ENCODE assay signal across 8 cellular contexts in the genomic region with DNA sequence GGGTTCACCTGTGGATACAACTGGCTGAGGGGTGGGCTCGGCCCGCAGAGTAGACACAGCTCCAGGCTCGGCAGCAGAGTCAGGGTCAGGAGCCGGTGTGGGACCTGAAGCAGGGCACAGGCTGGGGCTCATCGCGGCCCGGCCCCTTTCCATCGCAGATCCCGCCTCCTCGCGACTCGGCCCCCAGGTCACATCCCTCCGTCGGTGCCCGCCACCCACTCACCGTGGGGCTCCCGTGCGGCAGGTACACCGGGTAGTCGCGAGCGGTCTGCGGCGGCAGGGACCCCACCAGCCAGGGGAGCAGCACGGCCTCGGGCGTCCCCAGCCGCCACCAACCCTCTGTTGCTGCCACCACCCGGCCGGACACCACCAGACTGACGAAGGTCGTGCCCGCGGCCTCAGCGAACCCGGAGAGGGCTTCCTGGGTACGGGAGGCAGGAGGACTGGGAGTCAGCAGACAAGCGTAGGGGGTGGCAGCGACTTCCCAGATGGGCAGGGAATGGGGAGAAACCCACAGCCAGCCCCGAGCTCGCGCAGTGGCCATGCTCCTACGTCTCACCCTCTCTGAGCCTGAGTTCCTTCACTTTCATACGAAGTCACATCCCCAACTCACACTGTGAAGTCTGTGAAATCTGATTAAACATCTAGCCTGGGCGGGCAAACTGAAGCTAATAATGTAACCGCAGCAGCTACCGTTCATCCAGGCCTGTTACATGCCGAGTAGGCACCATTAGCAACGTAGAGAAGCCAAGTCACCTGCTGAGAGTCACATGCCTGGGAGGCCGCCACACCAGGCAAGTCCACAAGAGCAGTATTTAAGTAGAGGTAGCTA. TPM values are rescaled to one million over a fixed set of nuclear protein-coding genes. Genes with fewer than 3 reads are reported as not detected.
DNase-seq lines count a peak whose midpoint lies in the region; ATAC-seq and TF ChIP-seq lines count a peak whose summit lies in the region.

No MANE protein-coding gene starts in this region.

- WGBS in liver = 8% methylated on average over 50 of the region's 50 CpGs

- peaks cover 20% of the 10 kb centered on the region for H3K4me1 ChIP-seq in A673 (ENCODE audit: insufficient read depth, low read length, poor library complexity, severe bottlenecking)
- peaks cover 1 to 27% (median 16%) of the 10 kb centered on the region in 4 donors for H3K4me1 ChIP-seq in liver (ENCODE audit: control insufficient read depth in 4 of 4, insufficient read depth in 4 of 4, low read length in 3 of 4)

- BruUV-seq in A673 (replicated peaks; lab: Mats Ljungman, UMichigan) = no TSS peak

- H3K9me3 ChIP-seq in A673 (ENCODE audit: low read depth, low read length, poor library complexity, severe bottlenecking) (no peaks in the 10 kb centered on the region), liver (ENCODE audit: control insufficient read depth in 4 of 4, low read length in 3 of 4) (no peaks in the 10 kb centered on the region)

- H3K4me3 ChIP-seq in A673 (ENCODE audit: low read depth, low read length, poor library complexity, severe bottlenecking) (peak overlapping the region; percentile 52), HFF-Myc (replicated peaks; ENCODE audit: low read depth, low read length) (peak overlapping the region; percentile 49), liver (ENCODE audit: low read depth in 1 of 3, low read length in 3 of 3) (peak overlapping the region; percentile 70 to 84 (median 72))

- TF ChIP-seq RAD21 in liver (IDR thresholded peaks at IDR 0.05) = no peak

- intact Hi-C loops in A673 (cut with micrococcal nuclease; ENCODE audit: unreplicated experiment) = no loop called here

- TF ChIP-seq CTCF in A673 (conservative IDR thresholded peaks at IDR 0.05; ENCODE audit: low read depth, low read length) (no peak), HFF-Myc (IDR thresholded peaks at IDR 0.05; ENCODE audit: low read depth, low read length, missing control alignments) (no peak), liver (IDR thresholded peaks at IDR 0.05; ENCODE audit: low read depth, low read length, missing input control) (no peak)

- DNase-seq in A673 (ENCODE audit: low spot score) (peak; percentile 61), HFF-Myc (ENCODE audit: extremely low read depth, low read depth) (no peak), dermis blood vessel endothelial cell (peak; percentile 31), SW 1271 (lab: John Stamatoyannopoulos, UW) (no peak)
- peak; percentile 22 for DNase-seq in activated CD4-positive, CD25-positive, alpha-beta regulatory T cell treated with anti-CD3 and anti-CD28 coated beads, Interleukin-2, amount 50 U/mL, for 16 hours (ENCODE audit: low read depth, low spot score)
- peak in 2 of 3 donors; percentile 15 to 33 for DNase-seq in stimulated activated CD4-positive, alpha-beta T cell treated with anti-CD3 and anti-CD28 coated beads, TNF-alpha, amount 100 ng/mL, for 1 hour (ENCODE audit: low read depth in 3 of 3, low spot score in 1 of 3)

- CTCF ChIA-PET in A673 (lab: Charles Lee) = no interaction called here

- ATAC-seq in GM18867 (IDR thresholded peaks at IDR 0.05; ENCODE audit: unreplicated experiment) = no peak

- H3K36me3 ChIP-seq in A673 (ENCODE audit: insufficient read depth, low read length, poor library complexity, severe bottlenecking) (peaks cover 10% of the 10 kb centered on the region), liver (ENCODE audit: control insufficient read depth in 4 of 4, insufficient read depth in 3 of 4, low read depth in 1 of 4, low read length in 3 of 4) (peaks cover 0 to 18% (median 5%) of the 10 kb centered on the region in 4 donors)

- H3K27ac ChIP-seq in A673 (ENCODE audit: low read depth, low read length, poor library complexity, severe bottlenecking) = peak overlapping the region; percentile 77
- H3K27ac ChIP-seq in liver (ENCODE audit: low read depth in 1 of 2, low read length in 2 of 2) = peak overlapping the region; percentile 73 to 77

- peak overlapping the region; percentile 8 to 30 for H3K9ac ChIP-seq in liver (ENCODE audit: low read depth in 1 of 2, low read length in 2 of 2)

- POLR2A ChIA-PET in A673 (lab: Charles Lee; ENCODE audit: low non-redundant PET) = interaction anchor here (0.5 kb wide), 1 partner anchor 45 kb away, joined by 8 read pairs; no protein-coding TSS in a partner anchor

- H3K27me3 ChIP-seq in A673 (replicated peaks; ENCODE audit: insufficient read depth, low read depth, low read length, poor library complexity) (no peaks in the 10 kb centered on the region), liver (ENCODE audit: control insufficient read depth in 4 of 4, insufficient read depth in 4 of 4, low read length in 3 of 4) (no peaks in the 10 kb centered on the region)

TF ChIP-seq in liver, 16 proteins besides CTCF, POLR2A, EP300 and RAD21:
- TF ChIP-seq RXRA (IDR thresholded peaks at IDR 0.05) (peak; percentile 48 to 49), HNF4A (conservative IDR thresholded peaks at IDR 0.05) (no peak)
- TF ChIP-seq, protein P1, sequence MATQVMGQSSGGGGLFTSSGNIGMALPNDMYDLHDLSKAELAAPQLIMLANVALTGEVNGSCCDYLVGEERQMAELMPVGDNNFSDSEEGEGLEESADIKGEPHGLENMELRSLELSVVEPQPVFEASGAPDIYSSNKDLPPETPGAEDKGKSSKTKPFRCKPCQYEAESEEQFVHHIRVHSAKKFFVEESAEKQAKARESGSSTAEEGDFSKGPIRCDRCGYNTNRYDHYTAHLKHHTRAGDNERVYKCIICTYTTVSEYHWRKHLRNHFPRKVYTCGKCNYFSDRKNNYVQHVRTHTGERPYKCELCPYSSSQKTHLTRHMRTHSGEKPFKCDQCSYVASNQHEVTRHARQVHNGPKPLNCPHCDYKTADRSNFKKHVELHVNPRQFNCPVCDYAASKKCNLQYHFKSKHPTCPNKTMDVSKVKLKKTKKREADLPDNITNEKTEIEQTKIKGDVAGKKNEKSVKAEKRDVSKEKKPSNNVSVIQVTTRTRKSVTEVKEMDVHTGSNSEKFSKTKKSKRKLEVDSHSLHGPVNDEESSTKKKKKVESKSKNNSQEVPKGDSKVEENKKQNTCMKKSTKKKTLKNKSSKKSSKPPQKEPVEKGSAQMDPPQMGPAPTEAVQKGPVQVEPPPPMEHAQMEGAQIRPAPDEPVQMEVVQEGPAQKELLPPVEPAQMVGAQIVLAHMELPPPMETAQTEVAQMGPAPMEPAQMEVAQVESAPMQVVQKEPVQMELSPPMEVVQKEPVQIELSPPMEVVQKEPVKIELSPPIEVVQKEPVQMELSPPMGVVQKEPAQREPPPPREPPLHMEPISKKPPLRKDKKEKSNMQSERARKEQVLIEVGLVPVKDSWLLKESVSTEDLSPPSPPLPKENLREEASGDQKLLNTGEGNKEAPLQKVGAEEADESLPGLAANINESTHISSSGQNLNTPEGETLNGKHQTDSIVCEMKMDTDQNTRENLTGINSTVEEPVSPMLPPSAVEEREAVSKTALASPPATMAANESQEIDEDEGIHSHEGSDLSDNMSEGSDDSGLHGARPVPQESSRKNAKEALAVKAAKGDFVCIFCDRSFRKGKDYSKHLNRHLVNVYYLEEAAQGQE (IDR thresholded peaks at IDR 0.05) = peak; percentile 40

RNA-seq across cellular contexts. Expression of a gene that starts 3.7 kb away (rescaled TPM):
- 53.0 and 64.3 TPM in 2 replicates for total RNA-seq in A673 (2021)
- 19.2 and 22.4 TPM in 2 replicates for total RNA-seq in dermis blood vessel endothelial cell
- total RNA-seq in liver = 10 to 100 TPM in 1 of 2 donors, 1 to 10 TPM in 1; 3.8 to 12.5 TPM
- polyA plus RNA-seq in liver = 1 to 10 TPM; 6.4 to 7.6 TPM

RNA-seq across cellular contexts. Expression of a gene that starts 8.7 kb away (rescaled TPM):
- total RNA-seq in A673 (2021) (93.0 and 111 TPM in 2 replicates), dermis blood vessel endothelial cell (13.4 and 34.4 TPM in 2 replicates), liver (10 to 100 TPM in 1 of 2 donors, 1 to 10 TPM in 1; 7.6 to 24.1 TPM)
- polyA plus RNA-seq in liver = 10 to 100 TPM in 1 of 2 donors, 1 to 10 TPM in 1; 4.7 to 11.5 TPM

RNA-seq across cellular contexts. Expression of a gene that starts 41.6 kb away (rescaled TPM):
- total RNA-seq in A673 (2021) (331 and 356 TPM in 2 replicates), dermis blood vessel endothelial cell (57.2 and 72.9 TPM in 2 replicates), liver (10 to 100 TPM; 38.0 to 40.7 TPM)
- polyA plus RNA-seq in liver = 10 to 100 TPM; 41.9 to 52.3 TPM

RNA-seq across cellular contexts. Expression of a gene that starts 42.6 kb away (rescaled TPM):
- total RNA-seq in A673 (2021) = 80.1 and 98.5 TPM in 2 replicates
- 52.1 and 129 TPM in 2 replicates for total RNA-seq in dermis blood vessel endothelial cell
- 100 to 1,000 TPM in 1 of 2 donors, 10 to 100 TPM in 1; 58.0 to 123 TPM for total RNA-seq in liver
- polyA plus RNA-seq in liver = 10 to 100 TPM; 20.1 to 57.0 TPM

RNA-seq across cellular contexts. Expression of a gene that starts 46.3 kb away (rescaled TPM):
- total RNA-seq in A673 (2021) (not detected in 2 replicates), dermis blood vessel endothelial cell (0.17 TPM in 1 of 2 replicates, not detected in the other), liver (under 1 TPM; 0.08 to 0.61 TPM)
- polyA plus RNA-seq in liver = under 1 TPM in 1 of 2 donors, not detected in 1; 0.07 TPM

Comparison
In these comparisons a context has a peak if more than half of its experiments do, and no peak if none do; other contexts are left out.
1. DNase-seq: peak in A673 (single experiment), activated CD4-positive, CD25-positive, alpha-beta regulatory T cell treated with anti-CD3 and anti-CD28 coated beads, Interleukin-2, amount 50 U/mL, for 16 hours (single experiment), dermis blood vessel endothelial cell (single experiment) and stimulated activated CD4-positive, alpha-beta T cell treated with anti-CD3 and anti-CD28 coated beads, TNF-alpha, amount 100 ng/mL, for 1 hour (2 of 3); none in HFF-Myc (single experiment) and SW 1271 (0 of 2).
2. Peak in every context shown above with its lines, with median percentiles within 50 percentile points of each other: H3K4me3 ChIP-seq.